Comparison of ENCODE assay signal across 20 cellular contexts in the genomic region with DNA sequence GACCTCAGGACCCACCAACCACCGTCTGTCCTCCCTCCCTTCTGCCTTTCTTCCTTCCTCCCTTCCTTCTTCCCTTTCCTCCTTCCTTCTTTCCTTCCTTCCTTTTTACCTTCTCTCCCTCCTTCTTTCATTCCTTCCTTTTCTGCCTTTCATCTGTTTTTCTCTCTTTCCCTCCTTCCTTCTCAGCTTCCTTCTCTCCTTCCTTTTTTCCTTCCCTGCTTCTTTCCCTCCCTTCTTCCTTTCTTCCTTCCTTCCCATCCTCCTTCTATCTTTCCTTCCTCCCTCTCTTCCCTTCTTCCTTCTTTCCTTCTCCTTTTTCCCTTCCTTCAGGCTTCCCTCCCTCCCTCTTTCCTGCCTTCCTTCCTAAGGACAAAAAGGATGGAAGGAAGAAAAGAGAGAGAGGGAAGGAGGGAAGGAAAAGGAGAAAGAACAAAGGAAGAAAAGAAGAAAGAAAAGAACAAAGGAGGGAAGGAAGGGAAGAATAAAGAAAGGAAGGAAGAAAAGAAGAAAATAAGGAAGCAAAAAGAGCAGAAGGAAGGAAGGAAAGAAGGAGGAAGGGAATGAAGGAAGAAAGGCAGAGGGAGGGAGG.
"Had no signal": no experiment of that assay in that cellular context is flagged by ENCODE, and none has a peak within 500 bp of the region (broad histone marks: within the 10 kb centered on the region; RNA-seq: fewer than 3 reads in every experiment).

No MANE protein-coding gene starts in this region.

- H3K27ac ChIP-seq: HL-60, RWPE1 had no signal

- H3K9ac ChIP-seq: SK-N-SH had no signal

- H3K36me3 ChIP-seq: MG63 had no signal

- DNase-seq: Karpas-422; KG1; MG63; NCI-H1092; NCI-H1105 treated with DMSO at 0.1 percent for 48 hours; NCI-H1417 treated with DMSO at 0.1 percent for 48 hours; NCI-H1694 treated with DMSO at 0.1 percent for 48 hours; NCI-H1930; NCI-H2107; NCI-H446; NCI-H510A; NCI-H524 treated with DMSO at 0.1 percent for 48 hours; NCI-H774; NK-92 treated with Interleukin-12 subunit alpha and Interleukin-12 subunit beta, amount 100 ng/mL, for 24 hours; PC-3; SHP77; SK-N-SH had no signal

- H3K4me2 ChIP-seq: SK-N-SH had no signal

- H3K4me3 ChIP-seq: MG63 had no signal

- H3K27me3 ChIP-seq: MG63 had no signal

- H3K9me3 ChIP-seq: SK-N-SH had no signal

- ATAC-seq: Panc1, PC-3 had no signal
